ENCODE assay signal across 1 cellular context in genomic region chr7:93231799-93232672, GRCh38.
TF ChIP-seq lines count a peak whose summit lies in the region.

VPS50 (plus strand) TSS chr7:93232366; CDS start chr7:93232468, 102 bp downstream.

TF ChIP-seq in HEK293, 187 proteins besides CTCF, POLR2A, EP300 and RAD21 (continued from another document and continues in another):
- TF ChIP-seq TSHZ1 (tag by site-specific recombination; IDR thresholded peaks at IDR 0.05; ENCODE audit: borderline replicate concordance) (no peak), SCRT1 (tag by site-specific recombination; IDR thresholded peaks at IDR 0.05; ENCODE audit: borderline replicate concordance) (no peak), ZNF549 (tag by site-specific recombination; IDR thresholded peaks at IDR 0.05) (no peak), ZNF221 (tag by site-specific recombination; IDR thresholded peaks at IDR 0.05; ENCODE audit: borderline replicate concordance) (no peak), BCL11B (tag by site-specific recombination; IDR thresholded peaks at IDR 0.05; ENCODE audit: low read depth) (no peak), ZNF248 (tag by site-specific recombination; IDR thresholded peaks at IDR 0.05) (no peak), GLI4 (tag by site-specific recombination; IDR thresholded peaks at IDR 0.05) (no peak), ZNF404 (tag by site-specific recombination; IDR thresholded peaks at IDR 0.05) (no peak), ZNF544 (tag by site-specific recombination; IDR thresholded peaks at IDR 0.05) (no peak), ZBTB11 (tag by site-specific recombination; conservative IDR thresholded peaks at IDR 0.05; ENCODE audit: low read depth) (peak; percentile 69; the same call in 1 of the 2 replicates), ZNF114 (tag by site-specific recombination; IDR thresholded peaks at IDR 0.05) (no peak), MYNN (tag by site-specific recombination; IDR thresholded peaks at IDR 0.05; ENCODE audit: borderline replicate concordance) (no peak), ZNF600 (tag by site-specific recombination; IDR thresholded peaks at IDR 0.05) (peak; percentile 58; the same call in 1 of the 2 replicates), ZNF449 (tag by site-specific recombination; IDR thresholded peaks at IDR 0.05) (no peak), ZNF398 (tag by site-specific recombination; IDR thresholded peaks at IDR 0.05) (no peak), ZNF791 (tag by site-specific recombination; IDR thresholded peaks at IDR 0.05) (no peak), ZNF660 (tag by site-specific recombination; IDR thresholded peaks at IDR 0.05) (peak; percentile 25; the same call in 1 of the 2 replicates), SP7 (tag by site-specific recombination; IDR thresholded peaks at IDR 0.05) (peak; percentile 76), ZNF677 (tag by site-specific recombination; IDR thresholded peaks at IDR 0.05) (no peak), ZNF624 (tag by site-specific recombination; IDR thresholded peaks at IDR 0.05) (no peak), PRDM10 (tag by site-specific recombination; IDR thresholded peaks at IDR 0.05) (peak; percentile 79), OSR2 (tag by site-specific recombination; IDR thresholded peaks at IDR 0.05) (peak; percentile 41), ZNF610 (tag by site-specific recombination; IDR thresholded peaks at IDR 0.05; ENCODE audit: borderline replicate concordance) (no peak; the same call in none of the 2 replicates), TCF7L2 (IDR thresholded peaks at IDR 0.05; ENCODE audit: borderline replicate concordance, low read depth, low read length) (no peak), ZNF596 (tag by site-specific recombination; IDR thresholded peaks at IDR 0.05) (no peak), ZNF518A (tag by site-specific recombination; conservative IDR thresholded peaks at IDR 0.05; ENCODE audit: low read depth) (peak; percentile 53; the same call in 1 of the 2 replicates), ZNF175 (tag by site-specific recombination; IDR thresholded peaks at IDR 0.05) (no peak), ZNF704 (tag by site-specific recombination; IDR thresholded peaks at IDR 0.05) (peak; percentile 94), GLIS1 (tag by site-specific recombination; IDR thresholded peaks at IDR 0.05) (no peak; the same call in 1 of the 2 replicates), ZNF16 (tag by site-specific recombination; IDR thresholded peaks at IDR 0.05; ENCODE audit: low read depth) (no peak), ZNF350 (tag by site-specific recombination; IDR thresholded peaks at IDR 0.05) (no peak), ZNF423 (tag by site-specific recombination; IDR thresholded peaks at IDR 0.05) (no peak), ZNF26 (tag by site-specific recombination; IDR thresholded peaks at IDR 0.05) (no peak), KLF8 (tag by site-specific recombination; IDR thresholded peaks at IDR 0.05) (peak; percentile 87), ZNF184 (tag by site-specific recombination; IDR thresholded peaks at IDR 0.05) (no peak; the same call in 1 of the 2 replicates), ZNF292 (tag by site-specific recombination; IDR thresholded peaks at IDR 0.05; ENCODE audit: borderline replicate concordance, low read depth) (no peak), ZNF2 (tag by site-specific recombination; IDR thresholded peaks at IDR 0.05) (peak; percentile 78; the same call in 1 of the 2 replicates), ZNF324 (tag by site-specific recombination; IDR thresholded peaks at IDR 0.05) (0 out of 2 replicates have a peak, but pooled peaks have one; percentile 15)
